Comparison of ENCODE assay signal across 11 cellular contexts in genomic region chr6:30154709-30155521, GRCh38. TPM values are rescaled to one million over a fixed set of nuclear protein-coding genes. Genes with fewer than 3 reads are reported as not detected.
A peak's percentile ranks its signal among the peaks of the same experiment; 100 is the strongest.
DNase-seq lines count a peak whose midpoint lies in the region; TF ChIP-seq lines count a peak whose summit lies in the region.
"Had no signal": no experiment of that assay in that cellular context is flagged by ENCODE, and none has a peak within 500 bp of the region (broad histone marks: within the 10 kb centered on the region; RNA-seq: fewer than 3 reads in every experiment).

No MANE protein-coding gene starts in this region.

- H3K9me3 ChIP-seq in A673 (ENCODE audit: low read depth, low read length, poor library complexity, severe bottlenecking) (no peaks in the 10 kb centered on the region), adipocyte (ENCODE audit: control insufficient read depth, low read length) (no peaks in the 10 kb centered on the region)

- peaks cover 32% of the 10 kb centered on the region for H3K27me3 Mint-ChIP-seq in HFFc6 (ENCODE audit: insufficient read depth)

- peak overlapping the region; percentile 35; the same call in 1 of the 2 replicates for H3K27ac Mint-ChIP-seq in HFFc6
- H3K27ac Mint-ChIP-seq: effector memory CD8-positive, alpha-beta T cell had no signal

- H3K4me1 Mint-ChIP-seq in HFFc6 (ENCODE audit: low read depth) = peaks cover 33% of the 10 kb centered on the region

- intact Hi-C loops in A673 (cut with micrococcal nuclease; ENCODE audit: unreplicated experiment) = no loop called here

- H3K36me3 ChIP-seq in A673 (ENCODE audit: insufficient read depth, low read length, poor library complexity, severe bottlenecking) = no peaks in the 10 kb centered on the region
- no peaks in the 10 kb centered on the region for H3K36me3 ChIP-seq in adipocyte (ENCODE audit: control insufficient read depth, insufficient read depth, low read length, severe bottlenecking)

- CTCF ChIA-PET in A673 (lab: Charles Lee) = interaction anchor here (1.5 kb wide), 1 partner anchor 24 kb away, joined by 4 read pairs; no protein-coding TSS in a partner anchor

- no peaks in the 10 kb centered on the region for H3K36me3 Mint-ChIP-seq in HFFc6 (ENCODE audit: low read depth)
- H3K36me3 Mint-ChIP-seq: CD4-positive, alpha-beta memory T cell had no signal

- H3K9me3 Mint-ChIP-seq in HFFc6 = no peaks in the 10 kb centered on the region
- H3K9me3 Mint-ChIP-seq: CD4-positive, alpha-beta memory T cell; effector memory CD8-positive, alpha-beta T cell had no signal

- peak overlapping the region; percentile 24 for H3K4me3 Mint-ChIP-seq in HFFc6
- H3K4me3 Mint-ChIP-seq: CD4-positive, alpha-beta memory T cell; effector memory CD8-positive, alpha-beta T cell had no signal

- H3K27me3 ChIP-seq in A673 (replicated peaks; ENCODE audit: insufficient read depth, low read depth, low read length, poor library complexity) (no peaks in the 10 kb centered on the region), adipocyte (replicated peaks; ENCODE audit: control insufficient read depth, insufficient read depth, low read length) (no peaks in the 10 kb centered on the region)

- no peak overlapping the region for H3K27ac ChIP-seq in A673 (ENCODE audit: low read depth, low read length, poor library complexity, severe bottlenecking)

- TF ChIP-seq CTCF in A673 (conservative IDR thresholded peaks at IDR 0.05; ENCODE audit: low read depth, low read length) = no peak
- TF ChIP-seq CTCF in HFFc6 (IDR thresholded peaks at IDR 0.05) = 0 out of 2 replicates have a peak, but pooled peaks have one; percentile 7
- no peak for TF ChIP-seq CTCF in GM20000 (IDR thresholded peaks at IDR 0.05; ENCODE audit: extremely low read depth, missing control alignments)

- POLR2A ChIA-PET in A673 (lab: Charles Lee; ENCODE audit: low non-redundant PET) = no interaction called here

- DNase-seq in A673 (ENCODE audit: low spot score) = peak; percentile 82
- DNase-seq in HFFc6 = peak; percentile 82
- DNase-seq in adipocyte (ENCODE audit: low read depth) = peak; percentile 48
- DNase-seq in iris pigment epithelial cell (ENCODE audit: low read depth) = peak; percentile 18
- no peak for DNase-seq in GM20000 (ENCODE audit: low spot score)
- DNase-seq in NCI-H146 treated with DMSO at 0.1 percent for 48 hours (lab: John Stamatoyannopoulos, UW; ENCODE audit: unreplicated experiment) = no peak
- DNase-seq in NCI-H2107 (lab: John Stamatoyannopoulos, UW) = no peak
- no peak for DNase-seq in activated CD4-positive, alpha-beta T cell treated with anti-CD3 and anti-CD28 coated beads, Interleukin-2, amount 50 U/mL, for 1 hour
- DNase-seq: activated T-cell treated with anti-CD3 and anti-CD28 coated beads for 4 hours; CD4-positive, alpha-beta memory T cell; effector memory CD8-positive, alpha-beta T cell had no signal

- no peak overlapping the region for H3K4me3 ChIP-seq in A673 (ENCODE audit: low read depth, low read length, poor library complexity, severe bottlenecking)
- H3K4me3 ChIP-seq in adipocyte (ENCODE audit: low read length) = no peak overlapping the region

- H3K4me1 ChIP-seq in A673 (ENCODE audit: insufficient read depth, low read length, poor library complexity, severe bottlenecking) = peaks cover 16% of the 10 kb centered on the region
- H3K4me1 ChIP-seq in adipocyte (ENCODE audit: control insufficient read depth, insufficient read depth, low read length) = peaks cover 24% of the 10 kb centered on the region

- no TSS peak for BruUV-seq in A673 (replicated peaks; lab: Mats Ljungman, UMichigan)

- no peak overlapping the region for H3K9ac ChIP-seq in adipocyte (ENCODE audit: low read length)

RNA-seq across cellular contexts. Expression of gene TRIM10, which starts 6.1 kb away (rescaled TPM):
- not detected in 2 replicates for total RNA-seq in A673 (2021)
- total RNA-seq in HFFc6 (2021; fragmentation: NEBNext Ultra II Directional; extraction: Animal tissue kit (Norgen Biotek cat#: 25700)) = not detected
- total RNA-seq: CD4-positive, alpha-beta memory T cell had no signal

RNA-seq across cellular contexts. Expression of gene TRIM15, which starts 8.4 kb away (rescaled TPM):
- total RNA-seq in A673 (2021) = not detected in 2 replicates
- not detected for total RNA-seq in HFFc6 (2021; fragmentation: NEBNext Ultra II Directional; extraction: Animal tissue kit (Norgen Biotek cat#: 25700))
- total RNA-seq: CD4-positive, alpha-beta memory T cell had no signal

RNA-seq across cellular contexts. Expression of gene TRIM40, which starts 19.0 kb away (rescaled TPM):
- total RNA-seq in A673 (2021) = not detected in 2 replicates
- total RNA-seq in HFFc6 (2021; fragmentation: NEBNext Ultra II Directional; extraction: Animal tissue kit (Norgen Biotek cat#: 25700)) = not detected
- total RNA-seq: CD4-positive, alpha-beta memory T cell had no signal

RNA-seq across cellular contexts. Expression of gene TRIM31, which starts 42.0 kb away (rescaled TPM):
- not detected in 2 replicates for total RNA-seq in A673 (2021)
- total RNA-seq in HFFc6 (2021; fragmentation: NEBNext Ultra II Directional; extraction: Animal tissue kit (Norgen Biotek cat#: 25700)) = not detected

RNA-seq across cellular contexts. Expression of gene TRIM26, which starts 58.3 kb away (rescaled TPM):
- total RNA-seq in A673 (2021) = 38.6 and 41.3 TPM in 2 replicates
- 10 to 100 TPM; 29.4 to 34.4 (median 32.2) TPM for total RNA-seq in HFFc6 (2021; fragmentation: NEBNext Ultra II Directional; extraction: Animal tissue kit (Norgen Biotek cat#: 25700))

Comparison
In these comparisons a context has a peak if more than half of its experiments do, and no peak if none do; other contexts are left out.
1. DNase-seq: peak in A673 (single experiment), HFFc6 (single experiment), adipocyte (single experiment) and iris pigment epithelial cell (single experiment); none in GM20000 (single experiment), NCI-H146 treated with DMSO at 0.1 percent for 48 hours (single experiment), NCI-H2107 (single experiment) and activated CD4-positive, alpha-beta T cell treated with anti-CD3 and anti-CD28 coated beads, Interleukin-2, amount 50 U/mL, for 1 hour (single experiment).